Comparison of ENCODE assay signal across 24 cellular contexts in genomic region chr12:3583656-3584334, GRCh38.
"Had no signal": no experiment of that assay in that cellular context is flagged by ENCODE, and none has a peak within 500 bp of the region (broad histone marks: within the 10 kb centered on the region; RNA-seq: fewer than 3 reads in every experiment).

No MANE protein-coding gene starts in this region.

- H3K4me1 ChIP-seq: pancreas, psoas muscle, right lobe of liver, sigmoid colon, stomach, thyroid gland, tibial nerve, upper lobe of left lung, vagina had no signal

- H3K9me3 ChIP-seq: neutrophil, pancreas, psoas muscle, right lobe of liver, thoracic aorta, thyroid gland, vagina had no signal

- H3K4me3 ChIP-seq: pancreas, psoas muscle, right lobe of liver, sigmoid colon, stomach, thoracic aorta, thyroid gland, tibial nerve, upper lobe of left lung, vagina had no signal

- DNase-seq: nephron progenitor cell; nucleus accumbens; pancreas; psoas muscle; right cardiac atrium; right lobe of liver; sigmoid colon; small intestine; stimulated activated CD4-positive, alpha-beta T cell treated with anti-CD3 and anti-CD28 coated beads, Interleukin-15, amount 100 ng/mL, for 24 hours; stimulated activated CD4-positive, alpha-beta T cell treated with anti-CD3 and anti-CD28 coated beads, Interleukin-2, amount 100 ng/mL, for 24 hours; stimulated activated CD4-positive, alpha-beta T cell treated with anti-CD3 and anti-CD28 coated beads, Interleukin-2, amount 100 ng/mL, for 48 hours; stimulated activated CD4-positive, alpha-beta T cell treated with anti-CD3 and anti-CD28 coated beads, Interleukin-4, amount 100 ng/mL, for 24 hours; stimulated activated naive B cell treated with anti-CD40 and anti-IgM and Interleukin-4, amounts not matched to agents 10 μg/mL and 1 μg/mL and 100 μg/mL, for 72 hours; stimulated activated naive CD4-positive, alpha-beta T cell treated with Interleukin-2 at 50 U/mL for 16 hours; stomach; thyroid gland; trophoblast cell had no signal

- H3K36me3 ChIP-seq: neutrophil, pancreas, right lobe of liver, sigmoid colon, stomach, thoracic aorta, thyroid gland, tibial nerve, upper lobe of left lung, vagina had no signal

- H3K27me3 ChIP-seq: pancreas, right lobe of liver, sigmoid colon, thyroid gland, tibial nerve, upper lobe of left lung, vagina had no signal

- H3K27ac ChIP-seq: neutrophil, pancreas, psoas muscle, right lobe of liver, sigmoid colon, stomach, thoracic aorta, thyroid gland, tibial nerve, upper lobe of left lung, vagina had no signal

- FAIRE-seq: pancreas, small intestine had no signal

- ATAC-seq: naive thymus-derived CD8-positive, alpha-beta T cell; pancreas; psoas muscle; right lobe of liver; stimulated activated effector memory CD8-positive, alpha-beta T cell treated with anti-CD3 and anti-CD28 coated beads, Interleukin-12 subunit alpha, Interleukin-12 subunit beta, amount 100 ng/mL, for 72 hours; stimulated activated naive B cell treated with anti-CD40 and anti-IgM and Interleukin-4, amounts not matched to agents 10 μg/mL and 1 μg/mL and 100 μg/mL, for 72 hours had no signal
